8 cellular contexts compared by ENCODE assay signal in genomic region chr6:138774370-138774769, GRCh38. TPM values are rescaled to one million over a fixed set of nuclear protein-coding genes. Genes with fewer than 3 reads are reported as not detected.
DNase-seq lines count a peak whose midpoint lies in the region; ATAC-seq and TF ChIP-seq lines count a peak whose summit lies in the region.

No MANE protein-coding gene starts in this region.

- no peak overlapping the region for H3K56ac ChIP-seq in H9 (ENCODE audit: insufficient read length, low read depth, low read length)

- no peak overlapping the region for H2AK5ac ChIP-seq in H9 (ENCODE audit: insufficient read length, low read length)

- CTCF ChIA-PET in activated CD8-positive, alpha-beta T cell treated with anti-CD3 and anti-CD28 coated beads, Interleukin-2, amount 10 ng/mL, durations not matched to agents 7 days and 5 days (lab: Charles Lee): interaction anchor here (1.7 kb wide), 1 partner anchor 183 kb away, joined by 8 read pairs; no protein-coding TSS in a partner anchor

- H3K4me2 ChIP-seq in H9 (ENCODE audit: insufficient read depth, insufficient read length, low read length) (peak overlapping the region; percentile 75), skeletal muscle satellite cell (ENCODE audit: low read length) (peak overlapping the region; percentile 85)

- peak overlapping the region; percentile 100 for H3K4me3 Mint-ChIP-seq in H9
- peak overlapping the region; percentile 95 for H3K4me3 Mint-ChIP-seq in activated CD8-positive, alpha-beta T cell treated with anti-CD3 and anti-CD28 coated beads, Interleukin-2, amount 10 ng/mL, durations not matched to agents 7 days and 5 days

- H4K5ac ChIP-seq in H9 (ENCODE audit: insufficient read length, low read depth, low read length): no peak overlapping the region

- H3K36me3 ChIP-seq in right atrium auricular region (peaks cover 6% of the 10 kb centered on the region), skeletal muscle satellite cell (ENCODE audit: insufficient read depth, low read length) (no peaks in the 10 kb centered on the region)

- TF ChIP-seq CTCF in H9 (conservative IDR thresholded peaks at IDR 0.05) (no peak), right atrium auricular region (IDR thresholded peaks at IDR 0.05) (no peak)

- no peaks in the 10 kb centered on the region for H3K36me3 Mint-ChIP-seq in H9 (ENCODE audit: insufficient read depth in 1 of 3, low read depth in 3 of 3)
- no peaks in the 10 kb centered on the region for H3K36me3 Mint-ChIP-seq in activated CD8-positive, alpha-beta T cell treated with anti-CD3 and anti-CD28 coated beads, Interleukin-2, amount 10 ng/mL, durations not matched to agents 7 days and 5 days (ENCODE audit: low read depth)

- H2BK12ac ChIP-seq in H9 (ENCODE audit: insufficient read length, low read depth, low read length): no peak overlapping the region

- H3K27me3 Mint-ChIP-seq in H9 (ENCODE audit: low read depth): no peaks in the 10 kb centered on the region
- H3K27me3 Mint-ChIP-seq in activated CD8-positive, alpha-beta T cell treated with anti-CD3 and anti-CD28 coated beads, Interleukin-2, amount 10 ng/mL, durations not matched to agents 7 days and 5 days (ENCODE audit: low read depth): no peaks in the 10 kb centered on the region

- peaks cover 10 to 19% of the 10 kb centered on the region in 2 experiments for H3K4me1 Mint-ChIP-seq in H9
- peaks cover 18% of the 10 kb centered on the region for H3K4me1 Mint-ChIP-seq in activated CD8-positive, alpha-beta T cell treated with anti-CD3 and anti-CD28 coated beads, Interleukin-2, amount 10 ng/mL, durations not matched to agents 7 days and 5 days (ENCODE audit: low read depth)

- H4K8ac ChIP-seq in H9 (replicated peaks; ENCODE audit: insufficient read length, low read depth, low read length): no peak overlapping the region

- H4K20me1 ChIP-seq in H9 (ENCODE audit: control insufficient read depth, insufficient read depth, insufficient read length): no peaks in the 10 kb centered on the region

- H3K27me3 ChIP-seq in H9 (ENCODE audit: insufficient read depth, low read length) (no peaks in the 10 kb centered on the region), right atrium auricular region (no peaks in the 10 kb centered on the region), skeletal muscle satellite cell (ENCODE audit: control insufficient read depth, insufficient read depth, low read length) (no peaks in the 10 kb centered on the region)

- H3K27ac Mint-ChIP-seq in H9: peak overlapping the region in 2 of 3 experiments; percentile 57 to 100; a peak in 2 of 7 replicates
- peak overlapping the region; percentile 100 for H3K27ac Mint-ChIP-seq in activated CD8-positive, alpha-beta T cell treated with anti-CD3 and anti-CD28 coated beads, Interleukin-2, amount 10 ng/mL, durations not matched to agents 7 days and 5 days

- H3K4ac ChIP-seq in H9 (ENCODE audit: low read depth, low read length): no peak overlapping the region

- no peak overlapping the region for H3K9ac ChIP-seq in H9 (ENCODE audit: extremely low read depth, insufficient read length, low read length)
- peak overlapping the region; percentile 85 for H3K9ac ChIP-seq in skeletal muscle satellite cell (ENCODE audit: low read depth, low read length)

- H3K18ac ChIP-seq in H9 (ENCODE audit: insufficient read length, low read depth, low read length): no peak overlapping the region

- H3K79me2 ChIP-seq in H9 (ENCODE audit: insufficient read depth, low read length): no peaks in the 10 kb centered on the region

- no peak overlapping the region for H3K14ac ChIP-seq in H9 (ENCODE audit: insufficient read depth, low read length)

- H4K91ac ChIP-seq in H9 (ENCODE audit: insufficient read length, low read depth, low read length): no peak overlapping the region

- no peak overlapping the region for H2BK15ac ChIP-seq in H9 (ENCODE audit: low read depth, low read length)

- H2BK120ac ChIP-seq in H9 (ENCODE audit: low read depth, low read length, poor library complexity, severe bottlenecking): no peak overlapping the region

- H3K4me1 ChIP-seq in H9 (ENCODE audit: insufficient read depth, low read length) (no peaks in the 10 kb centered on the region), right atrium auricular region (peaks cover 0 to 20% of the 10 kb centered on the region in 2 donors), skeletal muscle satellite cell (ENCODE audit: control insufficient read depth, insufficient read depth, low read length) (peaks cover 13% of the 10 kb centered on the region)

- ATAC-seq in activated CD8-positive, alpha-beta T cell treated with anti-CD3 and anti-CD28 coated beads, Interleukin-2, amount 10 ng/mL, durations not matched to agents 7 days and 5 days: no peak
- no peak for ATAC-seq in GM21529 (IDR thresholded peaks at IDR 0.05; ENCODE audit: unreplicated experiment)

- peak overlapping the region; percentile 74 to 96 for H3K4me3 ChIP-seq in right atrium auricular region
- H3K4me3 ChIP-seq in skeletal muscle satellite cell (ENCODE audit: low read length): peak overlapping the region; percentile 84

- H3K27ac ChIP-seq in H9 (ENCODE audit: insufficient read length, low read depth, low read length) (no peak overlapping the region), right atrium auricular region (peak overlapping the region; percentile 92 to 97)

- no CpG with 5 or more reads among the region's 3 CpGs for WGBS in H9 (ENCODE audit: extremely low coverage, insufficient read length, low lambda C conversion rate)

- POLR2A ChIA-PET in activated CD8-positive, alpha-beta T cell treated with anti-CD3 and anti-CD28 coated beads, Interleukin-2, amount 10 ng/mL, durations not matched to agents 7 days and 5 days (lab: Charles Lee): interaction anchor here (0.6 kb wide), 1 partner anchor 360 kb away, joined by 3 read pairs; no protein-coding TSS in a partner anchor

- H3K79me1 ChIP-seq in H9 (ENCODE audit: insufficient read depth, low read depth, low read length, poor library complexity, severe bottlenecking): no peaks in the 10 kb centered on the region

- no peaks in the 10 kb centered on the region for H3K9me3 Mint-ChIP-seq in H9
- H3K9me3 Mint-ChIP-seq in activated CD8-positive, alpha-beta T cell treated with anti-CD3 and anti-CD28 coated beads, Interleukin-2, amount 10 ng/mL, durations not matched to agents 7 days and 5 days (ENCODE audit: insufficient read depth): no peaks in the 10 kb centered on the region

- H2BK20ac ChIP-seq in H9 (ENCODE audit: low read depth, low read length, poor library complexity, severe bottlenecking): no peak overlapping the region

- no peak overlapping the region for H3T11ph ChIP-seq in H9 (ENCODE audit: low read length)

- H3K23ac ChIP-seq in H9 (ENCODE audit: insufficient read length, low read depth, low read length): no peak overlapping the region

- H3K23me2 ChIP-seq in H9 (ENCODE audit: insufficient read length, low read depth, low read length, poor library complexity, severe bottlenecking): peaks cover 3% of the 10 kb centered on the region

- no peaks in the 10 kb centered on the region for H3K9me3 ChIP-seq in H9 (ENCODE audit: control insufficient read depth, low read depth, low read length)
- no peaks in the 10 kb centered on the region for H3K9me3 ChIP-seq in right atrium auricular region
- no peaks in the 10 kb centered on the region for H3K9me3 ChIP-seq in skeletal muscle satellite cell (replicated peaks; ENCODE audit: low read length)

- no peak for DNase-seq in H9
- DNase-seq in activated CD8-positive, alpha-beta T cell treated with anti-CD3 and anti-CD28 coated beads, Interleukin-2, amount 10 ng/mL, durations not matched to agents 7 days and 5 days: no peak
- no peak for DNase-seq in right atrium auricular region (ENCODE audit: low spot score)
- no peak for DNase-seq in NCI-H446 treated with DMSO at 0.1 percent for 48 hours (lab: John Stamatoyannopoulos, UW)
- DNase-seq in DMS153 treated with DMSO at 0.1 percent for 48 hours (lab: John Stamatoyannopoulos, UW; ENCODE audit: unreplicated experiment): no peak
- DNase-seq in NCI-H82 (lab: John Stamatoyannopoulos, UW): no peak

- no peak overlapping the region for H2AFZ ChIP-seq in H9 (ENCODE audit: low read length)

- H2BK5ac ChIP-seq in H9 (ENCODE audit: insufficient read length, low read length): no peak overlapping the region

RNA-seq across cellular contexts. Expression of gene CCDC28A, which starts 0.8 kb away (rescaled TPM):
- total RNA-seq in H9 (2021): 12.0 and 12.9 TPM in 2 replicates
- 10 to 100 TPM; 17.4 to 19.2 TPM for total RNA-seq in activated CD8-positive, alpha-beta T cell treated with anti-CD3 and anti-CD28 coated beads, Interleukin-2, amount 10 ng/mL, durations not matched to agents 7 days and 5 days
- total RNA-seq in right atrium auricular region: 10 to 100 TPM in 1 of 2 donors, 1 to 10 TPM in 1; 8.7 to 11.0 TPM
- total RNA-seq in skeletal muscle satellite cell (2012; rRNA removed): 5.7 and 9.1 TPM in 2 replicates

RNA-seq across cellular contexts. Expression of gene ECT2L, which starts 21.5 kb away (rescaled TPM):
- total RNA-seq in H9 (2021) (not detected in 2 replicates), right atrium auricular region (1 to 10 TPM; 1.1 to 3.5 TPM)
- not detected for total RNA-seq in activated CD8-positive, alpha-beta T cell treated with anti-CD3 and anti-CD28 coated beads, Interleukin-2, amount 10 ng/mL, durations not matched to agents 7 days and 5 days
- total RNA-seq in skeletal muscle satellite cell (2012; rRNA removed): not detected in 2 replicates
